19 cellular contexts compared by ENCODE assay signal in genomic region chr3:105811518-105812193, GRCh38. TPM values are rescaled to one million over a fixed set of nuclear protein-coding genes. Genes with fewer than 3 reads are reported as not detected.
DNase-seq lines count a peak whose midpoint lies in the region; ATAC-seq and TF ChIP-seq lines count a peak whose summit lies in the region.
"Had no signal": no experiment of that assay in that cellular context is flagged by ENCODE, and none has a peak within 500 bp of the region (broad histone marks: within the 10 kb centered on the region; RNA-seq: fewer than 3 reads in every experiment).

No MANE protein-coding gene starts in this region.

- H3K27me3 ChIP-seq in breast epithelium (no peaks in the 10 kb centered on the region), upper lobe of right lung (no peaks in the 10 kb centered on the region)

- CTCF ChIA-PET in MCF 10A (lab: Yijun Ruan, JAX), result interaction anchor here (0.7 to 1.0 kb wide), 2 partner anchors 11 to 738 kb away, joined by 3 to 5 read pairs; no protein-coding TSS in a partner anchor

- DNase-seq in MCF 10A (ENCODE audit: unreplicated experiment) (no peak), breast epithelium (ENCODE audit: low spot score in 2 of 2) (no peak), NOMO-1 (lab: John Stamatoyannopoulos, UW; ENCODE audit: unreplicated experiment in 2 of 2) (peak; percentile 4 to 59), cerebellar nuclear complex (lab: John Stamatoyannopoulos, UW) (no peak), upper lobe of right lung (no peak), mucosa of descending colon (no peak)
- DNase-seq: activated CD4-positive, CD25-positive, alpha-beta regulatory T cell treated with anti-CD3 and anti-CD28 coated beads, Interleukin-2, amount 50 U/mL, for 72 hours; central memory CD4-positive, alpha-beta T cell; DMS 273 treated with DMSO at 0.1 percent for 48 hours; endodermal cell; hypothalamus; left colon; NCI-H1694 treated with DMSO at 0.1 percent for 48 hours; NCI-H524; RPMI8226; stimulated activated naive CD4-positive, alpha-beta T cell had no signal

- no peak overlapping the region for H3K4me3 ChIP-seq in breast epithelium
- no peak overlapping the region for H3K4me3 ChIP-seq in upper lobe of right lung
- no peak overlapping the region for H3K4me3 ChIP-seq in mucosa of descending colon

- no peaks in the 10 kb centered on the region for H3K4me1 ChIP-seq in breast epithelium
- H3K4me1 ChIP-seq in upper lobe of right lung, result peaks cover 28% of the 10 kb centered on the region
- peaks cover 16% of the 10 kb centered on the region for H3K4me1 ChIP-seq in mucosa of descending colon (ENCODE audit: low read depth)
- H3K4me1 ChIP-seq: parathyroid adenoma had no signal

- ATAC-seq in upper lobe of right lung (no peak), GM18517 (IDR thresholded peaks at IDR 0.05; ENCODE audit: unreplicated experiment) (no peak), mucosa of descending colon (no peak)
- ATAC-seq: left colon had no signal

- H3K4me1 Mint-ChIP-seq in MCF 10A (ENCODE audit: insufficient read depth, unreplicated experiment), result peaks cover 16% of the 10 kb centered on the region
- H3K4me1 Mint-ChIP-seq in dendritic cell treated with granulocyte-macrophage colony-stimulating factor and Interleukin-4, amounts not matched to agents 40 ng/mL and 50 ng/mL, for 4 days (ENCODE audit: low read depth), result peaks cover 15% of the 10 kb centered on the region

- H3K36me3 Mint-ChIP-seq in MCF 10A (ENCODE audit: insufficient read depth, unreplicated experiment), result no peaks in the 10 kb centered on the region
- peaks cover 25% of the 10 kb centered on the region for H3K36me3 Mint-ChIP-seq in dendritic cell treated with granulocyte-macrophage colony-stimulating factor and Interleukin-4, amounts not matched to agents 40 ng/mL and 50 ng/mL, for 4 days (ENCODE audit: low read depth)

- TF ChIP-seq POLR2A in breast epithelium (IDR thresholded peaks at IDR 0.05), result no peak

- BruUV-seq in MCF 10A (replicated peaks; lab: Mats Ljungman, UMichigan), result no TSS peak

- H3K27ac Mint-ChIP-seq in MCF 10A (ENCODE audit: low read depth, unreplicated experiment), result peak overlapping the region; percentile 23
- H3K27ac Mint-ChIP-seq in dendritic cell treated with granulocyte-macrophage colony-stimulating factor and Interleukin-4, amounts not matched to agents 40 ng/mL and 50 ng/mL, for 4 days, result no peak overlapping the region
- H3K27ac Mint-ChIP-seq: endodermal cell had no signal

- no peaks in the 10 kb centered on the region for H3K36me3 ChIP-seq in breast epithelium
- H3K36me3 ChIP-seq in upper lobe of right lung, result no peaks in the 10 kb centered on the region
- H3K36me3 ChIP-seq in mucosa of descending colon (ENCODE audit: low read depth), result no peaks in the 10 kb centered on the region

- no peaks in the 10 kb centered on the region for H3K27me3 Mint-ChIP-seq in MCF 10A (ENCODE audit: insufficient read depth, unreplicated experiment)
- no peaks in the 10 kb centered on the region for H3K27me3 Mint-ChIP-seq in dendritic cell treated with granulocyte-macrophage colony-stimulating factor and Interleukin-4, amounts not matched to agents 40 ng/mL and 50 ng/mL, for 4 days

- no peaks in the 10 kb centered on the region for H3K9me3 Mint-ChIP-seq in MCF 10A (ENCODE audit: unreplicated experiment)
- no peaks in the 10 kb centered on the region for H3K9me3 Mint-ChIP-seq in dendritic cell treated with granulocyte-macrophage colony-stimulating factor and Interleukin-4, amounts not matched to agents 40 ng/mL and 50 ng/mL, for 4 days

- no peaks in the 10 kb centered on the region for H3K9me3 ChIP-seq in breast epithelium
- no peaks in the 10 kb centered on the region for H3K9me3 ChIP-seq in upper lobe of right lung
- H3K9me3 ChIP-seq in mucosa of descending colon, result no peaks in the 10 kb centered on the region

- POLR2A ChIA-PET in MCF 10A (lab: Yijun Ruan, JAX), result interaction anchor here (0.7 kb wide), 2 partner anchors 536 to 1416 kb away, joined by 3 to 4 read pairs; no protein-coding TSS in a partner anchor

- no peak overlapping the region for H3K4me3 Mint-ChIP-seq in MCF 10A (ENCODE audit: unreplicated experiment)
- H3K4me3 Mint-ChIP-seq in dendritic cell treated with granulocyte-macrophage colony-stimulating factor and Interleukin-4, amounts not matched to agents 40 ng/mL and 50 ng/mL, for 4 days, result peak overlapping the region; percentile 51
- H3K4me3 Mint-ChIP-seq: endodermal cell had no signal

- TF ChIP-seq CTCF in MCF 10A (IDR thresholded peaks at IDR 0.05; ENCODE audit: unreplicated experiment), result no peak
- no peak for TF ChIP-seq CTCF in breast epithelium (IDR thresholded peaks at IDR 0.05)
- no peak for TF ChIP-seq CTCF in upper lobe of right lung (IDR thresholded peaks at IDR 0.05)
- no peak for TF ChIP-seq CTCF in mucosa of descending colon (IDR thresholded peaks at IDR 0.05)

- no peak overlapping the region for H3K27ac ChIP-seq in breast epithelium
- H3K27ac ChIP-seq in upper lobe of right lung, result no peak overlapping the region
- H3K27ac ChIP-seq: parathyroid adenoma had no signal

- intact Hi-C loops in MCF 10A (cut with micrococcal nuclease) (no loop called here), breast epithelium (cut with DNase I; ENCODE audit: low total_unique reads) (no loop called here), upper lobe of right lung (cut with DNase I) (no loop called here), mucosa of descending colon (cut with DNase I, micrococcal nuclease) (no loop called here)
- intact Hi-C loops in dendritic cell treated with granulocyte-macrophage colony-stimulating factor and Interleukin-4, amounts not matched to agents 40 ng/mL and 50 ng/mL, for 4 days (cut with micrococcal nuclease), result no loop called here

RNA-seq across cellular contexts. Expression of gene CBLB, which starts 57.2 kb away (rescaled TPM):
- total RNA-seq in MCF 10A (2022), result 19.7 and 43.4 TPM in 2 replicates
- 100 to 1,000 TPM in 1 of 3 donors, 10 to 100 TPM in 2; 57.7 to 107 (median 70.8) TPM for total RNA-seq in breast epithelium
- 41.5 TPM for total RNA-seq in upper lobe of right lung
- total RNA-seq in mucosa of descending colon, result 10 to 100 TPM; 41.7 to 52.2 (median 51.0) TPM

Comparison
In these comparisons a context has a peak if more than half of its experiments do, and no peak if none do; other contexts are left out.
1. DNase-seq: peak in NOMO-1 (2 of 2); none in MCF 10A (single experiment), breast epithelium (0 of 2), cerebellar nuclear complex (0 of 2), upper lobe of right lung (single experiment) and mucosa of descending colon (0 of 3).